9 cellular contexts compared by ENCODE assay signal in the genomic region with DNA sequence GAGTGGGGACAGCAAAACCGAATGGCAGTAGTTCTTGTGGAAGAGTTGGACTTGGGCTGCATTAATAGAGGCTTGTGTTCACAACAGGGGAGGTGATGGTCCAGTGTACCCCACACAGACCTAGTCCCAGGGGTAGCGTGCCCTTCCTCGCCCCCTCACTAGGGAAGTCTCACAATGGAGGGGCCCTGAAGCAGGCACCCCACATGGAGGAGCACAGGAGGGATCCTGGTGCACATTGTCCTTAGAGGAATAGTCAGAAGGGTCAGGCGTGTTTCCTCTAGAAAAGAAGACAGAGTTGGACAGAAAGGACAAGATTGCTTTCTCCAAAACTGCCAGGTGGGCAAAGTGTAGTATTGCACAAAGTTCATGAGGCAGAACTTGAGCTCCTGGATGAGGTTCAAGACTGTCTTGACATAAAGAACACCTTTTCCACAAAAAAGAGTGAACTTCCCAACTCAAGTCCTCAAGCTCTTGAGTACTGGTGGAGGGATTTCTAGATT. TPM values are rescaled to one million over a fixed set of nuclear protein-coding genes. Genes with fewer than 3 reads are reported as not detected.
DNase-seq lines count a peak whose midpoint lies in the region; ATAC-seq, FAIRE-seq and TF ChIP-seq lines count a peak whose summit lies in the region.
"Had no signal": no experiment of that assay in that cellular context is flagged by ENCODE, and none has a peak within 500 bp of the region (broad histone marks: within the 10 kb centered on the region; RNA-seq: fewer than 3 reads in every experiment).

No MANE protein-coding gene starts in this region.

- ATAC-seq in K562: no peak
- ATAC-seq in GM21737 (IDR thresholded peaks at IDR 0.05; ENCODE audit: unreplicated experiment): no peak
- ATAC-seq in activated CD4-positive, alpha-beta T cell treated with anti-CD3 and anti-CD28 coated beads for 36 hours: no peak

- H3K9ac ChIP-seq in BLaER1 (no peak overlapping the region), HUES64 (ENCODE audit: low read depth, low read length) (no peak overlapping the region), K562 (ENCODE audit: insufficient read depth in 1 of 2, low read depth in 2 of 2, low read length in 2 of 2) (no peak overlapping the region), muscle layer of colon (ENCODE audit: low read length) (no peak overlapping the region)

- no peak for TF ChIP-seq CTCF in K562 (IDR thresholded peaks at IDR 0.05 in 2 of 3, conservative IDR thresholded peaks at IDR 0.05 in 1 of 3; ENCODE audit: insufficient read depth in 2 of 3, low read depth in 1 of 3, low read length in 3 of 3)
- no peak for TF ChIP-seq CTCF in right atrium auricular region (IDR thresholded peaks at IDR 0.05)

- H3K79me2 ChIP-seq in K562 (ENCODE audit: control insufficient read depth, insufficient read depth, low read length): no peaks in the 10 kb centered on the region

- FAIRE-seq in K562 (lab: Jason Lieb, UNC): no peak
- FAIRE-seq: RCC 7860 had no signal

- H3K36me3 ChIP-seq in BLaER1: no peaks in the 10 kb centered on the region
- peaks cover 47% of the 10 kb centered on the region for H3K36me3 ChIP-seq in HUES64 (ENCODE audit: insufficient read depth, low read length)
- H3K36me3 ChIP-seq in K562 (ENCODE audit: control insufficient read depth, insufficient read depth, low read length): no peaks in the 10 kb centered on the region
- peaks cover 29% of the 10 kb centered on the region for H3K36me3 ChIP-seq in muscle layer of colon (ENCODE audit: insufficient read depth, low read length)
- H3K36me3 ChIP-seq in right atrium auricular region: peaks cover 22% of the 10 kb centered on the region

- WGBS in HUES64: 78% methylated on average over 4 of the region's 4 CpGs
- 23% methylated on average over 4 of the region's 4 CpGs for WGBS in K562 (ENCODE audit: insufficient coverage, low coverage, missing lambda C conversion rate)

- H4K20me1 ChIP-seq in BLaER1 (no peaks in the 10 kb centered on the region), K562 (replicated peaks; ENCODE audit: control insufficient read depth, insufficient read depth, low read length) (no peaks in the 10 kb centered on the region)

- no peak overlapping the region for H3K4me3 Mint-ChIP-seq in activated CD4-positive, alpha-beta T cell treated with anti-CD3 and anti-CD28 coated beads for 36 hours

- in situ Hi-C loops in K562 (cut with MboI): loop anchor here (5.0 kb wide), 1 partner anchor 266 kb away; a partner anchor contains a TSS

- intact Hi-C loops in K562 (cut with micrococcal nuclease): loop anchor here (5.0 to 10.0 kb wide), 2 partner anchors 504 to 621 kb away; a partner anchor contains a TSS
- intact Hi-C loops in activated CD4-positive, alpha-beta T cell treated with anti-CD3 and anti-CD28 coated beads for 36 hours (cut with DNase I, micrococcal nuclease): loop anchor here in 1 of 2 experiments (2.0 to 5.0 kb wide), 3 partner anchors 258 to 861 kb away; a partner anchor contains a TSS

- H3K9me3 Mint-ChIP-seq in activated CD4-positive, alpha-beta T cell treated with anti-CD3 and anti-CD28 coated beads for 36 hours (ENCODE audit: low read depth): no peaks in the 10 kb centered on the region

- TF ChIP-seq EP300 in K562 (IDR thresholded peaks at IDR 0.05; ENCODE audit: low read length): no peak

- H3K4me1 ChIP-seq in BLaER1: peaks cover 31% of the 10 kb centered on the region
- peaks cover 9% of the 10 kb centered on the region for H3K4me1 ChIP-seq in HUES64 (ENCODE audit: insufficient read depth, low read length)
- H3K4me1 ChIP-seq in K562 (replicated peaks in 1 of 2; ENCODE audit: control insufficient read depth in 2 of 2, insufficient read depth in 2 of 2, low read length in 2 of 2): peaks cover 0 to 15% of the 10 kb centered on the region in 2 experiments; a peak in 2 of 5 replicates
- H3K4me1 ChIP-seq in muscle layer of colon (ENCODE audit: insufficient read depth, low read length): peaks cover 39% of the 10 kb centered on the region
- H3K4me1 ChIP-seq in right atrium auricular region: peaks cover 0 to 37% of the 10 kb centered on the region in 2 donors

- H3K4me3 ChIP-seq in BLaER1 (no peak overlapping the region), HUES64 (ENCODE audit: low read length) (no peak overlapping the region), K562 (no peak overlapping the region), muscle layer of colon (ENCODE audit: low read depth in 1 of 2, low read length in 2 of 2) (no peak overlapping the region), right atrium auricular region (no peak overlapping the region)

- no peak for TF ChIP-seq RAD21 in K562 (CRISPR knock-in tag; conservative IDR thresholded peaks at IDR 0.05 in 1 of 2, IDR thresholded peaks at IDR 0.05 in 1 of 2)

- TF ChIP-seq POLR2A in K562 (conservative IDR thresholded peaks at IDR 0.05): no peak

- H3K36me3 Mint-ChIP-seq in activated CD4-positive, alpha-beta T cell treated with anti-CD3 and anti-CD28 coated beads for 36 hours (ENCODE audit: low read depth): no peaks in the 10 kb centered on the region

- H3K27ac ChIP-seq in BLaER1 (no peak overlapping the region), HUES64 (ENCODE audit: low read depth, low read length) (0 out of 2 replicates have a peak overlapping the region, but pooled peaks have one; percentile 1), K562 (ENCODE audit: extremely low read depth, low read depth, low read length) (no peak overlapping the region), muscle layer of colon (ENCODE audit: low read depth, low read length) (peak overlapping the region; percentile 47), right atrium auricular region (peak overlapping the region in 1 of 2 donors; percentile 13)

- H3K27me3 Mint-ChIP-seq in activated CD4-positive, alpha-beta T cell treated with anti-CD3 and anti-CD28 coated beads for 36 hours: no peaks in the 10 kb centered on the region

- CTCF ChIA-PET in K562 (lab: Yijun Ruan, JAX; ENCODE audit: low intra/inter-chr PET ratio): interaction anchor here (0.8 to 3.3 kb wide), 5 partner anchors 258 to 790 kb away, joined by 3 to 35 read pairs (median 8); a partner anchor contains a TSS
- CTCF ChIA-PET in activated CD4-positive, alpha-beta T cell treated with anti-CD3 and anti-CD28 coated beads for 36 hours (lab: Charles Lee): interaction anchor here (0.5 to 4.9 kb wide), 37 partner anchors 8 to 981 kb away, joined by 3 to 25 read pairs (median 4); a partner anchor contains a TSS

- H3K27me3 ChIP-seq in BLaER1 (no peaks in the 10 kb centered on the region), HUES64 (ENCODE audit: insufficient read depth, low read length) (no peaks in the 10 kb centered on the region), K562 (ENCODE audit: control insufficient read depth in 2 of 2, insufficient read depth in 2 of 2, low read length in 2 of 2) (peaks cover 19 to 38% of the 10 kb centered on the region in 2 experiments), muscle layer of colon (ENCODE audit: control insufficient read depth in 1 of 2, insufficient read depth in 2 of 2, low read length in 2 of 2) (no peaks in the 10 kb centered on the region), right atrium auricular region (no peaks in the 10 kb centered on the region)

- H2AFZ ChIP-seq in K562 (ENCODE audit: low read depth, low read length): no peak overlapping the region

- no peak overlapping the region for H3K27ac Mint-ChIP-seq in activated CD4-positive, alpha-beta T cell treated with anti-CD3 and anti-CD28 coated beads for 36 hours

- no TSS peak for BruUV-seq in K562 (replicated peaks; lab: Mats Ljungman, UMichigan)

- POLR2A ChIA-PET in K562 (lab: Yijun Ruan, JAX): interaction anchor here (0.5 to 1.4 kb wide), 10 partner anchors 9 to 277 kb away, joined by 3 to 9 read pairs (median 4); no protein-coding TSS in a partner anchor
- POLR2A ChIA-PET in activated CD4-positive, alpha-beta T cell treated with anti-CD3 and anti-CD28 coated beads for 36 hours (lab: Charles Lee): no interaction called here

- no peaks in the 10 kb centered on the region for H3K9me3 ChIP-seq in BLaER1
- H3K9me3 ChIP-seq in HUES64 (ENCODE audit: insufficient read depth, low read depth, low read length): no peaks in the 10 kb centered on the region
- no peaks in the 10 kb centered on the region for H3K9me3 ChIP-seq in K562 (replicated peaks; ENCODE audit: control insufficient read depth, insufficient read depth, low read depth, low read length)
- no peaks in the 10 kb centered on the region for H3K9me3 ChIP-seq in muscle layer of colon (ENCODE audit: low read length)
- H3K9me3 ChIP-seq in right atrium auricular region: no peaks in the 10 kb centered on the region

- H3K4me1 Mint-ChIP-seq in activated CD4-positive, alpha-beta T cell treated with anti-CD3 and anti-CD28 coated beads for 36 hours: peaks cover 5% of the 10 kb centered on the region

- DNase-seq in K562 (ENCODE audit: extremely low read depth in 1 of 4, low spot score in 3 of 4) (no peak), right atrium auricular region (ENCODE audit: low spot score) (no peak), NCI-H345 treated with DMSO at 0.1 percent for 48 hours (lab: John Stamatoyannopoulos, UW; ENCODE audit: unreplicated experiment) (no peak)
- DNase-seq in activated CD4-positive, alpha-beta T cell treated with anti-CD3 and anti-CD28 coated beads for 36 hours: no peak

- H3K4me2 ChIP-seq in BLaER1: peak overlapping the region; percentile 52
- H3K4me2 ChIP-seq in K562 (ENCODE audit: insufficient read depth, low read length): no peak overlapping the region

- H3K9me1 ChIP-seq in K562 (ENCODE audit: control insufficient read depth, insufficient read depth, low read length): no peaks in the 10 kb centered on the region

RNA-seq across cellular contexts. Expression of a gene that starts 23.3 kb away (rescaled TPM):
- polyA plus RNA-seq in HUES64 (2013, experiment 1 of 2): 12.5 TPM
- polyA plus RNA-seq in HUES64 (2013, experiment 2 of 2): 15.5 TPM
- total RNA-seq in K562 (2011; cell fraction: chromatin; rRNA removed; ENCODE audit: low replicate concordance): not detected in 2 replicates
- 0.17 TPM in 1 of 2 replicates, not detected in the other for total RNA-seq in K562 (2011; cell fraction: nucleolus; rRNA removed)
- total RNA-seq in K562 (2011; cell fraction: nucleoplasm; rRNA removed): not detected in 2 replicates
- total RNA-seq in K562 (2014; rRNA removed) (0.05 TPM in 1 of 2 replicates, not detected in the other), K562 (2014; rRNA removed; fragmentation: Illumina TruSeq; extraction: Trizol) (not detected in 2 replicates), K562 (2015; rRNA removed; fragmentation: Illumina TruSeq; extraction: Trizol) (not detected in 2 replicates), K562 (2021) (0.13 TPM in 2 replicates), right atrium auricular region (10 to 100 TPM in 1 of 2 donors, 1 to 10 TPM in 1; 5.6 to 17.5 TPM)
- polyA plus RNA-seq in K562 (2011; rRNA removed) (0.38 and 0.51 TPM in 2 replicates), K562 (2014; fragmentation: Illumina TruSeq; extraction: Trizol) (0.16 and 0.30 TPM in 2 replicates), K562 (2014; fragmentation: Nextera tagmentation; extraction: Ambion mirVana) (not detected), K562 (2014; rRNA removed) (0.03 TPM in 1 of 2 replicates, not detected in the other)
- polyA plus RNA-seq in K562 (2011; cell fraction: cytosol; rRNA removed): 0.44 and 0.58 TPM in 2 replicates
- 0.41 and 0.48 TPM in 2 replicates for polyA plus RNA-seq in K562 (2011; cell fraction: nucleus; rRNA removed)
- 0.04 and 0.08 TPM in 2 replicates for polyA plus RNA-seq in K562 (2012)
- polyA minus RNA-seq in K562 (2011; rRNA and poly(A)+ RNA removed): 0.21 and 0.28 TPM in 2 replicates
- polyA minus RNA-seq in K562 (2011; cell fraction: cytosol; rRNA and poly(A)+ RNA removed): 0.57 TPM in 1 of 2 replicates, not detected in the other
- 0.13 TPM in 1 of 2 replicates, not detected in the other for polyA minus RNA-seq in K562 (2011; cell fraction: nucleus; rRNA and poly(A)+ RNA removed)
- under 1 TPM; 0.77 to 0.82 TPM for total RNA-seq in activated CD4-positive, alpha-beta T cell treated with anti-CD3 and anti-CD28 coated beads for 36 hours

RNA-seq across cellular contexts. Expression of a gene that starts 37.6 kb away (rescaled TPM):
- not detected for polyA plus RNA-seq in HUES64 (2013, experiment 1 of 2)
- polyA plus RNA-seq in HUES64 (2013, experiment 2 of 2): not detected
- total RNA-seq in K562 (2011; cell fraction: chromatin; rRNA removed; ENCODE audit: low replicate concordance): 0.58 and 3.3 TPM in 2 replicates
- total RNA-seq in K562 (2011; cell fraction: nucleolus; rRNA removed): 1.8 and 3.0 TPM in 2 replicates
- total RNA-seq in K562 (2011; cell fraction: nucleoplasm; rRNA removed): 2.1 TPM in 1 of 2 replicates, not detected in the other
- total RNA-seq in K562 (2014; rRNA removed): 2.7 and 3.6 TPM in 2 replicates
- 1.3 and 1.7 TPM in 2 replicates for total RNA-seq in K562 (2014; rRNA removed; fragmentation: Illumina TruSeq; extraction: Trizol)
- 8.6 and 9.9 TPM in 2 replicates for total RNA-seq in K562 (2015; rRNA removed; fragmentation: Illumina TruSeq; extraction: Trizol)
- total RNA-seq in K562 (2021): 1.7 and 1.9 TPM in 2 replicates
- 0.73 and 5.8 TPM in 2 replicates for polyA plus RNA-seq in K562 (2011; rRNA removed)
- polyA plus RNA-seq in K562 (2011; cell fraction: cytosol; rRNA removed): 0.87 and 14.1 TPM in 2 replicates
- polyA plus RNA-seq in K562 (2011; cell fraction: nucleus; rRNA removed): 1.0 and 19.2 TPM in 2 replicates
- polyA plus RNA-seq in K562 (2012): 5.2 and 6.4 TPM in 2 replicates
- 2.9 and 3.1 TPM in 2 replicates for polyA plus RNA-seq in K562 (2014; fragmentation: Illumina TruSeq; extraction: Trizol)
- polyA plus RNA-seq in K562 (2014; fragmentation: Nextera tagmentation; extraction: Ambion mirVana): 1 to 10 TPM; 3.1 to 3.9 TPM
- 1.9 and 2.0 TPM in 2 replicates for polyA plus RNA-seq in K562 (2014; rRNA removed)
- polyA minus RNA-seq in K562 (2011; rRNA and poly(A)+ RNA removed): 0.51 and 7.6 TPM in 2 replicates
- 3.8 TPM in 1 of 2 replicates, not detected in the other for polyA minus RNA-seq in K562 (2011; cell fraction: cytosol; rRNA and poly(A)+ RNA removed)
- 0.44 and 1.3 TPM in 2 replicates for polyA minus RNA-seq in K562 (2011; cell fraction: nucleus; rRNA and poly(A)+ RNA removed)
- under 1 TPM in 1 of 2 donors, not detected in 1; 0.83 TPM for total RNA-seq in right atrium auricular region
- total RNA-seq in activated CD4-positive, alpha-beta T cell treated with anti-CD3 and anti-CD28 coated beads for 36 hours: not detected

RNA-seq across cellular contexts. Expression of a gene that starts 55.6 kb away (rescaled TPM):
- polyA plus RNA-seq in HUES64 (2013, experiment 1 of 2): 65.5 TPM
- 75.1 TPM for polyA plus RNA-seq in HUES64 (2013, experiment 2 of 2)
- 0.12 TPM in 1 of 2 replicates, not detected in the other for total RNA-seq in K562 (2011; cell fraction: chromatin; rRNA removed; ENCODE audit: low replicate concordance)
- total RNA-seq in K562 (2011; cell fraction: nucleolus; rRNA removed): 0.13 TPM in 1 of 2 replicates, not detected in the other
- not detected in 2 replicates for total RNA-seq in K562 (2011; cell fraction: nucleoplasm; rRNA removed)
- total RNA-seq in K562 (2014; rRNA removed) (not detected in 2 replicates), K562 (2014; rRNA removed; fragmentation: Illumina TruSeq; extraction: Trizol) (not detected in 2 replicates), K562 (2015; rRNA removed; fragmentation: Illumina TruSeq; extraction: Trizol) (not detected in 2 replicates), K562 (2021) (0.25 and 0.35 TPM in 2 replicates), right atrium auricular region (1 to 10 TPM; 7.9 to 8.6 TPM)
- polyA plus RNA-seq in K562 (2011; rRNA removed) (0.06 and 0.11 TPM in 2 replicates), K562 (2014; fragmentation: Illumina TruSeq; extraction: Trizol) (0.03 TPM in 1 of 2 replicates, not detected in the other), K562 (2014; fragmentation: Nextera tagmentation; extraction: Ambion mirVana) (not detected), K562 (2014; rRNA removed) (0.07 TPM in 1 of 2 replicates, not detected in the other)
- polyA plus RNA-seq in K562 (2011; cell fraction: cytosol; rRNA removed): 0.10 and 0.16 TPM in 2 replicates
- polyA plus RNA-seq in K562 (2011; cell fraction: nucleus; rRNA removed): 0.13 and 0.31 TPM in 2 replicates
- 0.08 and 0.32 TPM in 2 replicates for polyA plus RNA-seq in K562 (2012)
- 0.11 and 0.21 TPM in 2 replicates for polyA minus RNA-seq in K562 (2011; rRNA and poly(A)+ RNA removed)
- polyA minus RNA-seq in K562 (2011; cell fraction: cytosol; rRNA and poly(A)+ RNA removed): 2.0 TPM in 1 of 2 replicates, not detected in the other
- polyA minus RNA-seq in K562 (2011; cell fraction: nucleus; rRNA and poly(A)+ RNA removed): under 0.01 and 0.11 TPM in 2 replicates
- 1 to 10 TPM in 1 of 2 experiments, under 1 TPM in 1; 0.73 to 1.1 TPM for total RNA-seq in activated CD4-positive, alpha-beta T cell treated with anti-CD3 and anti-CD28 coated beads for 36 hours

Comparison
In these comparisons a context has a peak if more than half of its experiments do, and no peak if none do; other contexts are left out.
1. H3K27ac ChIP-seq: peak in HUES64 (single experiment) and muscle layer of colon (single experiment); none in BLaER1 (single experiment) and K562 (single experiment).
2. RNA of a gene that starts 55.6 kb away (total RNA-seq): 7.9 to 8.6 TPM in right atrium auricular region; 0.73 to 1.1 TPM in activated CD4-positive, alpha-beta T cell treated with anti-CD3 and anti-CD28 coated beads for 36 hours and 0.12 to 0.35 TPM in K562; every median in the first group is over 4 times any median in the second.